12 cellular contexts compared by ENCODE assay signal in genomic region chr10:61973169-61973568, GRCh38.
DNase-seq lines count a peak whose midpoint lies in the region; ATAC-seq and TF ChIP-seq lines count a peak whose summit lies in the region.
"Had no signal": no experiment of that assay in that cellular context is flagged by ENCODE, and none has a peak within 500 bp of the region (broad histone marks: within the 10 kb centered on the region; RNA-seq: fewer than 3 reads in every experiment).

No MANE protein-coding gene starts in this region.

- H3K27ac ChIP-seq in SK-N-SH (ENCODE audit: low read depth in 2 of 2, low read length in 1 of 2): peak overlapping the region; percentile 89 to 90; a peak in 2 of 4 replicates
- no peak overlapping the region for H3K27ac ChIP-seq in mesenchymal stem cell (ENCODE audit: low read length, poor library complexity, severe bottlenecking)
- H3K27ac ChIP-seq in tibial nerve: peak overlapping the region in 3 of 4 donors; percentile 10 to 61 (median 26)
- H3K27ac ChIP-seq: 22Rv1 had no signal

- H2BK12ac ChIP-seq in mesenchymal stem cell (ENCODE audit: low read length in 2 of 2): no peak overlapping the region

- H3K4me1 Mint-ChIP-seq in brain: peaks cover 78% of the 10 kb centered on the region
- peaks cover 26% of the 10 kb centered on the region for H3K4me1 Mint-ChIP-seq in T-helper 2 cell treated with Interferon-gamma antibody and Interleukin-4, amounts not matched to agents 5 μg/mL and 100 μg/mL, for 36 hours (ENCODE audit: low read depth)

- no peak for TF ChIP-seq POLR2A in tibial nerve (IDR thresholded peaks at IDR 0.05)

- H3K9me3 ChIP-seq in SK-N-SH (no peaks in the 10 kb centered on the region), mesenchymal stem cell (ENCODE audit: control insufficient read depth, low read length) (no peaks in the 10 kb centered on the region), tibial nerve (no peaks in the 10 kb centered on the region)

- H3K9ac ChIP-seq in SK-N-SH (no peak overlapping the region), mesenchymal stem cell (ENCODE audit: low read length) (peak overlapping the region; percentile 82)

- peak overlapping the region; percentile 73 for H2BK120ac ChIP-seq in mesenchymal stem cell (ENCODE audit: low read depth, low read length)

- H2AFZ ChIP-seq in SK-N-SH (ENCODE audit: low read depth): no peak overlapping the region
- H2AFZ ChIP-seq in mesenchymal stem cell (ENCODE audit: low read depth, low read length): no peak overlapping the region

- H3K27me3 ChIP-seq in SK-N-SH (ENCODE audit: insufficient read depth): no peaks in the 10 kb centered on the region
- no peaks in the 10 kb centered on the region for H3K27me3 ChIP-seq in mesenchymal stem cell (ENCODE audit: control insufficient read depth in 1 of 2, insufficient read depth in 1 of 2, low read length in 2 of 2)
- no peaks in the 10 kb centered on the region for H3K27me3 ChIP-seq in tibial nerve

- peak overlapping the region in 4 of 5 experiments; percentile 7 to 54 (median 32) for H3K4me3 Mint-ChIP-seq in brain
- no peak overlapping the region for H3K4me3 Mint-ChIP-seq in T-helper 2 cell treated with Interferon-gamma antibody and Interleukin-4, amounts not matched to agents 5 μg/mL and 100 μg/mL, for 36 hours
- H3K4me3 Mint-ChIP-seq: activated T-helper 1 cell treated with anti-CD3 and anti-CD28 coated beads, Interleukin-12 subunit alpha, Interleukin-12 subunit beta, Interleukin-2, Interleukin-4 antibody, amounts not matched to agents 30 ng/mL and 10 ng/mL and 1 ng/mL, durations not matched to agents 14 hours and 24 hours and 36 hours had no signal

- H3K36me3 ChIP-seq in SK-N-SH (replicated peaks in 1 of 2; ENCODE audit: control insufficient read depth in 1 of 2, insufficient read depth in 2 of 2, low read length in 1 of 2) (peaks cover 1 to 2% of the 10 kb centered on the region in 2 experiments), mesenchymal stem cell (ENCODE audit: control insufficient read depth in 1 of 2, insufficient read depth in 2 of 2, low read depth in 1 of 2, low read length in 2 of 2) (peaks cover 0 to 12% of the 10 kb centered on the region in 2 experiments), tibial nerve (no peaks in the 10 kb centered on the region)

- peaks cover 10% of the 10 kb centered on the region for H3K36me3 Mint-ChIP-seq in brain
- peaks cover 41% of the 10 kb centered on the region for H3K36me3 Mint-ChIP-seq in T-helper 2 cell treated with Interferon-gamma antibody and Interleukin-4, amounts not matched to agents 5 μg/mL and 100 μg/mL, for 36 hours (ENCODE audit: low read depth)

- H4K20me1 ChIP-seq in SK-N-SH (ENCODE audit: insufficient read depth): no peaks in the 10 kb centered on the region

- CTCF ChIA-PET in SK-N-SH (lab: Yijun Ruan, JAX): interaction anchor here (1.0 to 1.2 kb wide), 3 partner anchors 66 to 272 kb away, joined by 3 read pairs; no protein-coding TSS in a partner anchor
- CTCF ChIA-PET in HEK293T (lab: Yijun Ruan, JAX): no interaction called here

- H3K27ac Mint-ChIP-seq in brain: peak overlapping the region; percentile 25 to 95 (median 85)
- H3K27ac Mint-ChIP-seq in T-helper 2 cell treated with Interferon-gamma antibody and Interleukin-4, amounts not matched to agents 5 μg/mL and 100 μg/mL, for 36 hours: no peak overlapping the region
- H3K27ac Mint-ChIP-seq: activated T-helper 1 cell treated with anti-CD3 and anti-CD28 coated beads, Interleukin-12 subunit alpha, Interleukin-12 subunit beta, Interleukin-2, Interleukin-4 antibody, amounts not matched to agents 30 ng/mL and 10 ng/mL and 1 ng/mL, durations not matched to agents 14 hours and 24 hours and 36 hours had no signal

- H2BK5ac ChIP-seq in mesenchymal stem cell (ENCODE audit: low read depth, low read length, poor library complexity, severe bottlenecking): no peak overlapping the region

- no peak overlapping the region for H3K4me3 ChIP-seq in SK-N-SH (ENCODE audit: low read depth in 2 of 2, low read length in 1 of 2)
- no peak overlapping the region for H3K4me3 ChIP-seq in mesenchymal stem cell (ENCODE audit: insufficient read depth in 1 of 2, low read depth in 1 of 2, low read length in 2 of 2)
- H3K4me3 ChIP-seq in tibial nerve: no peak overlapping the region

- peaks cover 56% of the 10 kb centered on the region for H3K79me2 ChIP-seq in SK-N-SH (ENCODE audit: insufficient read depth)

- H3K27me3 Mint-ChIP-seq in brain: no peaks in the 10 kb centered on the region
- no peaks in the 10 kb centered on the region for H3K27me3 Mint-ChIP-seq in T-helper 2 cell treated with Interferon-gamma antibody and Interleukin-4, amounts not matched to agents 5 μg/mL and 100 μg/mL, for 36 hours (ENCODE audit: low read depth)

- H3K9me2 ChIP-seq in SK-N-SH: no peaks in the 10 kb centered on the region

- DNase-seq in SK-N-SH (no peak), mesenchymal stem cell (peak; percentile 34), tibial nerve (ENCODE audit: low spot score in 2 of 2) (no peak), HEK293T (ENCODE audit: extremely low spot score) (no peak)
- no peak for DNase-seq in T-helper 2 cell treated with Interferon-gamma antibody and Interleukin-4, amounts not matched to agents 5 μg/mL and 100 μg/mL, for 36 hours (ENCODE audit: low spot score)
- DNase-seq: H7, T-helper 1 cell had no signal

- TF ChIP-seq EP300 in SK-N-SH (IDR thresholded peaks at IDR 0.05; ENCODE audit: borderline replicate concordance in 1 of 2, low read depth in 1 of 2, low read length in 1 of 2): no peak
- no peak for TF ChIP-seq EP300 in tibial nerve (IDR thresholded peaks at IDR 0.05)

- no peak overlapping the region for H4K8ac ChIP-seq in mesenchymal stem cell (ENCODE audit: low read length)

- no peak for TF ChIP-seq RAD21 in SK-N-SH (IDR thresholded peaks at IDR 0.05; ENCODE audit: low read length)

- H3F3A ChIP-seq in SK-N-SH (replicated peaks; ENCODE audit: insufficient read depth): peaks cover 40% of the 10 kb centered on the region

- H3K4me1 ChIP-seq in SK-N-SH (ENCODE audit: control insufficient read depth in 1 of 2, insufficient read depth in 2 of 2, low read depth in 1 of 2, low read length in 1 of 2) (peaks cover 46% of the 10 kb centered on the region in 2 experiments), mesenchymal stem cell (ENCODE audit: control insufficient read depth, insufficient read depth, low read depth, low read length) (no peaks in the 10 kb centered on the region), tibial nerve (peaks cover 4 to 59% (median 28%) of the 10 kb centered on the region in 4 donors)

- H2BK15ac ChIP-seq in mesenchymal stem cell (ENCODE audit: low read depth, poor library complexity, severe bottlenecking): no peak overlapping the region

- no peak overlapping the region for H3K4ac ChIP-seq in mesenchymal stem cell (ENCODE audit: low read depth in 1 of 2, low read length in 2 of 2)

- TF ChIP-seq CTCF in SK-N-SH (IDR thresholded peaks at IDR 0.05) (no peak), brain (conservative IDR thresholded peaks at IDR 0.05) (no peak), tibial nerve (IDR thresholded peaks at IDR 0.05) (no peak)

- no peak overlapping the region for H4K91ac ChIP-seq in mesenchymal stem cell (ENCODE audit: low read length)

- no peak overlapping the region for H3K14ac ChIP-seq in mesenchymal stem cell (ENCODE audit: low read length in 2 of 2)

- peak overlapping the region; percentile 68; the same call in 1 of the 2 replicates for H3K4me2 ChIP-seq in SK-N-SH
- H3K4me2 ChIP-seq in mesenchymal stem cell (ENCODE audit: low read length, poor library complexity, severe bottlenecking): no peak overlapping the region

- ATAC-seq in SK-N-SH treated with all-trans-retinoic acid at 6 μM for 48 hours (no peak), GM21381 (IDR thresholded peaks at IDR 0.05; ENCODE audit: unreplicated experiment) (no peak)

- POLR2A ChIA-PET in SK-N-SH (lab: Yijun Ruan, JAX) (no interaction called here), HEK293T (lab: Yijun Ruan, JAX) (no interaction called here)

- 93% methylated on average over 2 of the region's 2 CpGs for WGBS in SK-N-SH (ENCODE audit: low lambda C conversion rate)
- 91% methylated on average over 2 of the region's 2 CpGs for WGBS in mesenchymal stem cell
- WGBS in tibial nerve, 2 donors: 75 to 78% methylated on average over 2 of the region's 2 CpGs

- H3K79me1 ChIP-seq in mesenchymal stem cell (replicated peaks; ENCODE audit: low read length, poor library complexity, severe bottlenecking): peaks cover 13% of the 10 kb centered on the region

- peak overlapping the region in 1 of 2 experiments; percentile 33 for H3K18ac ChIP-seq in mesenchymal stem cell (ENCODE audit: low read depth in 1 of 2, low read length in 2 of 2)

- no peak overlapping the region for H2AK5ac ChIP-seq in mesenchymal stem cell (ENCODE audit: low read length, severe bottlenecking)

- H3K23ac ChIP-seq in mesenchymal stem cell (ENCODE audit: low read length in 2 of 2): no peak overlapping the region

- peaks cover 0 to 9% (median 3%) of the 10 kb centered on the region in 5 experiments for H3K9me3 Mint-ChIP-seq in brain
- peaks cover 4% of the 10 kb centered on the region for H3K9me3 Mint-ChIP-seq in T-helper 2 cell treated with Interferon-gamma antibody and Interleukin-4, amounts not matched to agents 5 μg/mL and 100 μg/mL, for 36 hours

TF ChIP-seq in SK-N-SH, 30 proteins besides CTCF, POLR2A, EP300 and RAD21 (continues in another document):
- TF ChIP-seq YY1 (IDR thresholded peaks at IDR 0.05; ENCODE audit: low read depth) (no peak), RCOR1 (IDR thresholded peaks at IDR 0.05; ENCODE audit: low read length) (no peak), CHD2 (IDR thresholded peaks at IDR 0.05; ENCODE audit: low read length, partially characterized antibody) (no peak), EZH2phosphoT487 (IDR thresholded peaks at IDR 0.05; ENCODE audit: borderline replicate concordance, low read depth) (no peak), NRF1 (IDR thresholded peaks at IDR 0.05; ENCODE audit: low read depth, low read length) (no peak)

TF ChIP-seq in HEK293T, 16 proteins besides CTCF, POLR2A, EP300 and RAD21:
- TF ChIP-seq ZNF384 (IDR thresholded peaks at IDR 0.05) (no peak), HDGF (IDR thresholded peaks at IDR 0.05; ENCODE audit: borderline replicate concordance) (no peak), FOXK2 (IDR thresholded peaks at IDR 0.05) (no peak), SUZ12 (IDR thresholded peaks at IDR 0.05) (no peak), NFRKB (IDR thresholded peaks at IDR 0.05) (no peak), ARNT (IDR thresholded peaks at IDR 0.05) (no peak), BHLHE40 (IDR thresholded peaks at IDR 0.05; ENCODE audit: borderline replicate concordance) (no peak)
